13 cellular contexts compared by ENCODE assay signal in the genomic region with DNA sequence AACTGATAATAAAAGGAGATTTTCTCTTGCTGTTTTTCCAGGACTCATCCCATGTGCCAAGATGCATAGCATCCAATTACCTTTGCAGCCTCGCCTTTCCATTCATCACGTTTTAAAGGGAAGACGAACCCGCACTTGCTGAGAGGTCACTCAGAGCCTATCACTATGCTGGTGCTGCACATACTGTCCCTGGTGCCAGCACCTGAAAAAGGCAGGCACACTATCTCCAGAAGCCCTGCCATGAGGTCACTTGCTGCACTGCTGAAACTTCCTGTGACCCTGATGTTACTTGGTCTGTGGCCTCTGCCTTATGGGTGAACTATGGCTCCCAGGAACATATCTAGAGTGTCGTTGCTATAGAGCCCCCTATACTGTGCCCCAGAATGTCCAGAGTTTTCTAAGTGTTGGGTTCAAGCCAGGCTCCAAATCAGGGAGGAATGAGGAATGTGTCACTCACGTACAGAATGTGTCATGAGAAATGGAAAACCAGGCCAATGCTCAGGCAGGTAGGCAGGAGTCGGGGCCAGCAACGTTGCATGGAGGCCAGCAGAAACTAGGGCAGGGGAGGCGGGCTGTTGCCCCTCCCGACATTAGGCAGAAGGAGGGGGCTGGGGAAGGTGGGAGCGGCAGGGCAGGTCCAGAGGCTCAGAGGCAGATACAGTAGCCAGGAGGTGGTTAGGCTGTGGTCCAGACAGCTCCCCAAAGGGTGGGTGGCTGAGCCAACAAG.
DNase-seq lines count a peak whose midpoint lies in the region; ATAC-seq and TF ChIP-seq lines count a peak whose summit lies in the region.
"Had no signal": no experiment of that assay in that cellular context is flagged by ENCODE, and none has a peak within 500 bp of the region (broad histone marks: within the 10 kb centered on the region; RNA-seq: fewer than 3 reads in every experiment).

No MANE protein-coding gene starts in this region.

- DNase-seq in Right ventricle myocardium inferior (ENCODE audit: missing footprints) (no peak), cardiac septum (ENCODE audit: low spot score) (no peak), SW480 (ENCODE audit: low spot score) (peak; percentile 4), ecto neural progenitor cell (ENCODE audit: low spot score) (peak; percentile 30), osteocyte (ENCODE audit: extremely low spot score, unreplicated experiment) (peak; percentile 69)
- no peak for DNase-seq in stimulated activated CD4-positive, alpha-beta T cell treated with anti-CD3 and anti-CD28 coated beads, Interleukin-2, amount 100 ng/mL, for 24 hours
- no peak for DNase-seq in activated CD4-positive, alpha-beta memory T cell treated with anti-CD3 and anti-CD28 coated beads, Interleukin-2, amount 10 ng/mL, durations not matched to agents 7 days and 5 days
- DNase-seq: Calu3; CD4-positive, alpha-beta T cell; DMS 273 treated with DMSO at 0.1 percent for 48 hours; H7 had no signal

- H3K9me3 Mint-ChIP-seq in osteocyte (ENCODE audit: unreplicated experiment) = no peaks in the 10 kb centered on the region
- no peaks in the 10 kb centered on the region for H3K9me3 Mint-ChIP-seq in activated CD4-positive, alpha-beta memory T cell treated with anti-CD3 and anti-CD28 coated beads, Interleukin-2, amount 10 ng/mL, durations not matched to agents 7 days and 5 days
- H3K9me3 Mint-ChIP-seq: CD4-positive, alpha-beta T cell had no signal

- no peaks in the 10 kb centered on the region for H3K27me3 Mint-ChIP-seq in osteocyte (ENCODE audit: unreplicated experiment)
- no peaks in the 10 kb centered on the region for H3K27me3 Mint-ChIP-seq in activated CD4-positive, alpha-beta memory T cell treated with anti-CD3 and anti-CD28 coated beads, Interleukin-2, amount 10 ng/mL, durations not matched to agents 7 days and 5 days
- H3K27me3 Mint-ChIP-seq: B cell; CD4-positive, alpha-beta T cell had no signal

- CTCF ChIA-PET in activated CD4-positive, alpha-beta memory T cell treated with anti-CD3 and anti-CD28 coated beads, Interleukin-2, amount 10 ng/mL, durations not matched to agents 7 days and 5 days (lab: Charles Lee) = no interaction called here

- ATAC-seq in Right ventricle myocardium inferior = peak; percentile 74
- ATAC-seq: GM12878 had no signal

- intact Hi-C loops in Right ventricle myocardium inferior (cut with DNase I) (no loop called here), cardiac septum (cut with DNase I) (no loop called here)

- no peak for TF ChIP-seq CTCF in osteocyte (IDR thresholded peaks at IDR 0.05)

- H3K27ac Mint-ChIP-seq in osteocyte (ENCODE audit: unreplicated experiment) = no peak overlapping the region
- H3K27ac Mint-ChIP-seq in activated CD4-positive, alpha-beta memory T cell treated with anti-CD3 and anti-CD28 coated beads, Interleukin-2, amount 10 ng/mL, durations not matched to agents 7 days and 5 days = no peak overlapping the region
- H3K27ac Mint-ChIP-seq: B cell; CD4-positive, alpha-beta T cell had no signal

- no peak overlapping the region for H3K4me3 Mint-ChIP-seq in osteocyte (ENCODE audit: unreplicated experiment)
- H3K4me3 Mint-ChIP-seq in activated CD4-positive, alpha-beta memory T cell treated with anti-CD3 and anti-CD28 coated beads, Interleukin-2, amount 10 ng/mL, durations not matched to agents 7 days and 5 days = no peak overlapping the region
- H3K4me3 Mint-ChIP-seq: B cell; CD4-positive, alpha-beta T cell had no signal

- no peaks in the 10 kb centered on the region for H3K36me3 Mint-ChIP-seq in osteocyte (ENCODE audit: unreplicated experiment)
- H3K36me3 Mint-ChIP-seq in activated CD4-positive, alpha-beta memory T cell treated with anti-CD3 and anti-CD28 coated beads, Interleukin-2, amount 10 ng/mL, durations not matched to agents 7 days and 5 days (ENCODE audit: low read depth) = no peaks in the 10 kb centered on the region

- POLR2A ChIA-PET in activated CD4-positive, alpha-beta memory T cell treated with anti-CD3 and anti-CD28 coated beads, Interleukin-2, amount 10 ng/mL, durations not matched to agents 7 days and 5 days (lab: Charles Lee) = no interaction called here

- no peaks in the 10 kb centered on the region for H3K4me1 Mint-ChIP-seq in osteocyte (ENCODE audit: unreplicated experiment)
- H3K4me1 Mint-ChIP-seq in activated CD4-positive, alpha-beta memory T cell treated with anti-CD3 and anti-CD28 coated beads, Interleukin-2, amount 10 ng/mL, durations not matched to agents 7 days and 5 days = no peaks in the 10 kb centered on the region

Comparison
In these comparisons a context has a peak if more than half of its experiments do, and no peak if none do; other contexts are left out.
1. DNase-seq: peak in SW480 (single experiment), ecto neural progenitor cell (single experiment) and osteocyte (single experiment); none in Right ventricle myocardium inferior (single experiment), cardiac septum (single experiment), stimulated activated CD4-positive, alpha-beta T cell treated with anti-CD3 and anti-CD28 coated beads, Interleukin-2, amount 100 ng/mL, for 24 hours (0 of 2) and activated CD4-positive, alpha-beta memory T cell treated with anti-CD3 and anti-CD28 coated beads, Interleukin-2, amount 10 ng/mL, durations not matched to agents 7 days and 5 days (single experiment).